Comparison of ENCODE assay signal across 26 cellular contexts in genomic region chr11:44959064-44959463, GRCh38. TPM values are rescaled to one million over a fixed set of nuclear protein-coding genes. Genes with fewer than 3 reads are reported as not detected.
DNase-seq lines count a peak whose midpoint lies in the region; ATAC-seq and TF ChIP-seq lines count a peak whose summit lies in the region.
"Had no signal": no experiment of that assay in that cellular context is flagged by ENCODE, and none has a peak within 500 bp of the region (broad histone marks: within the 10 kb centered on the region; RNA-seq: fewer than 3 reads in every experiment).

No MANE protein-coding gene starts in this region.

- H3K36me3 Mint-ChIP-seq in glutamatergic neuron (ENCODE audit: unreplicated experiment) (no peaks in the 10 kb centered on the region), osteocyte (ENCODE audit: unreplicated experiment) (no peaks in the 10 kb centered on the region)
- no peaks in the 10 kb centered on the region for H3K36me3 Mint-ChIP-seq in stimulated activated naive B cell treated with anti-CD40 and anti-IgM and Interleukin-4, amounts not matched to agents 10 μg/mL and 1 μg/mL and 100 μg/mL, for 72 hours
- H3K36me3 Mint-ChIP-seq: CD8-positive, alpha-beta T cell had no signal

- TF ChIP-seq CTCF in WERI-Rb-1 (IDR thresholded peaks at IDR 0.05; ENCODE audit: low read depth, low read length), result no peak
- TF ChIP-seq CTCF in glutamatergic neuron (IDR thresholded peaks at IDR 0.05; ENCODE audit: partially characterized antibody, unreplicated experiment), result no peak
- no peak for TF ChIP-seq CTCF in osteocyte (IDR thresholded peaks at IDR 0.05)

- H3K4me3 ChIP-seq in BLaER1 (no peak overlapping the region), WERI-Rb-1 (ENCODE audit: low read depth, low read length) (no peak overlapping the region)
- H3K4me3 ChIP-seq: GM23338, HAP-1, SK-N-MC had no signal

- ATAC-seq in stimulated activated naive B cell treated with anti-CD40 and anti-IgM and Interleukin-4, amounts not matched to agents 10 μg/mL and 1 μg/mL and 100 μg/mL, for 72 hours (replicated peaks), result no peak
- ATAC-seq in GM21825 (IDR thresholded peaks at IDR 0.05; ENCODE audit: unreplicated experiment), result no peak
- ATAC-seq: CD8-positive, alpha-beta T cell had no signal

- H3K4me1 ChIP-seq in BLaER1, result peaks cover 97% of the 10 kb centered on the region

- H3K36me3 ChIP-seq in BLaER1 (no peaks in the 10 kb centered on the region), WERI-Rb-1 (no peaks in the 10 kb centered on the region; the same call in 1 of the 2 replicates)
- H3K36me3 ChIP-seq: HAP-1 had no signal

- peak overlapping the region; percentile 77 for H3K4me2 ChIP-seq in BLaER1
- H3K4me2 ChIP-seq: KMS-11 had no signal

- H3K27me3 Mint-ChIP-seq in glutamatergic neuron (ENCODE audit: unreplicated experiment) (peaks cover 4% of the 10 kb centered on the region), osteocyte (ENCODE audit: unreplicated experiment) (no peaks in the 10 kb centered on the region)
- no peaks in the 10 kb centered on the region for H3K27me3 Mint-ChIP-seq in stimulated activated naive B cell treated with anti-CD40 and anti-IgM and Interleukin-4, amounts not matched to agents 10 μg/mL and 1 μg/mL and 100 μg/mL, for 72 hours

- no peak for DNase-seq in WERI-Rb-1
- DNase-seq in glutamatergic neuron, result no peak
- no peak for DNase-seq in stimulated activated naive B cell treated with anti-CD40 and anti-IgM and Interleukin-4, amounts not matched to agents 10 μg/mL and 1 μg/mL and 100 μg/mL, for 72 hours
- no peak for DNase-seq in AG08396 (ENCODE audit: low spot score)
- DNase-seq in osteocyte (ENCODE audit: extremely low spot score, unreplicated experiment), result no peak
- DNase-seq: AML-193; Caco-2; CD8-positive, alpha-beta T cell; DMS79 treated with DMSO at 0.1 percent for 48 hours; HFFc6; IMR-90; MM.1S; NCI-H1048; NCI-H187; NCI-H2081 treated with DMSO at 0.1 percent for 48 hours; NCI-H2171; NCI-H226; NCI-H510A; SIG-M5 had no signal

- H3K4me1 Mint-ChIP-seq in glutamatergic neuron (ENCODE audit: low read depth, unreplicated experiment) (peaks cover 56% of the 10 kb centered on the region), osteocyte (ENCODE audit: unreplicated experiment) (peaks cover 18% of the 10 kb centered on the region)
- H3K4me1 Mint-ChIP-seq in stimulated activated naive B cell treated with anti-CD40 and anti-IgM and Interleukin-4, amounts not matched to agents 10 μg/mL and 1 μg/mL and 100 μg/mL, for 72 hours, result peaks cover 17 to 28% of the 10 kb centered on the region in 2 donors

- no peak overlapping the region for H3K4me3 Mint-ChIP-seq in glutamatergic neuron (ENCODE audit: unreplicated experiment)
- H3K4me3 Mint-ChIP-seq in stimulated activated naive B cell treated with anti-CD40 and anti-IgM and Interleukin-4, amounts not matched to agents 10 μg/mL and 1 μg/mL and 100 μg/mL, for 72 hours, result no peak overlapping the region
- no peak overlapping the region for H3K4me3 Mint-ChIP-seq in osteocyte (ENCODE audit: unreplicated experiment)
- H3K4me3 Mint-ChIP-seq: CD8-positive, alpha-beta T cell; GM23338; HFFc6 had no signal

- no peaks in the 10 kb centered on the region for H4K20me1 ChIP-seq in BLaER1

- H3K27me3 ChIP-seq in BLaER1, result no peaks in the 10 kb centered on the region
- no peaks in the 10 kb centered on the region for H3K27me3 ChIP-seq in WERI-Rb-1 (ENCODE audit: insufficient read depth, low read depth, severe bottlenecking)

- H3K9me3 Mint-ChIP-seq in glutamatergic neuron (ENCODE audit: unreplicated experiment), result peaks cover 12% of the 10 kb centered on the region
- no peaks in the 10 kb centered on the region for H3K9me3 Mint-ChIP-seq in stimulated activated naive B cell treated with anti-CD40 and anti-IgM and Interleukin-4, amounts not matched to agents 10 μg/mL and 1 μg/mL and 100 μg/mL, for 72 hours
- no peaks in the 10 kb centered on the region for H3K9me3 Mint-ChIP-seq in osteocyte (ENCODE audit: unreplicated experiment)
- H3K9me3 Mint-ChIP-seq: CD8-positive, alpha-beta T cell; GM23338; HFFc6 had no signal

- H3K9ac ChIP-seq in BLaER1, result no peak overlapping the region
- H3K9ac ChIP-seq: KMS-11 had no signal

- H3K27ac ChIP-seq in BLaER1 (peak overlapping the region; percentile 47; the same call in 1 of the 2 replicates), WERI-Rb-1 (peak overlapping the region; percentile 94)
- H3K27ac ChIP-seq: C4-2B, KMS-11, SK-N-MC had no signal

- H3K9me3 ChIP-seq in BLaER1 (no peaks in the 10 kb centered on the region), WERI-Rb-1 (ENCODE audit: severe bottlenecking) (no peaks in the 10 kb centered on the region)
- H3K9me3 ChIP-seq: Caco-2, HAP-1 had no signal

- H3K27ac Mint-ChIP-seq in glutamatergic neuron (ENCODE audit: unreplicated experiment), result peak overlapping the region; percentile 59
- H3K27ac Mint-ChIP-seq in stimulated activated naive B cell treated with anti-CD40 and anti-IgM and Interleukin-4, amounts not matched to agents 10 μg/mL and 1 μg/mL and 100 μg/mL, for 72 hours, result peak overlapping the region; percentile 9
- H3K27ac Mint-ChIP-seq in osteocyte (ENCODE audit: unreplicated experiment), result no peak overlapping the region
- H3K27ac Mint-ChIP-seq: CD8-positive, alpha-beta T cell; HFFc6 had no signal

RNA-seq across cellular contexts. Expression of gene TP53I11, which starts 8.4 kb away (rescaled TPM):
- total RNA-seq in glutamatergic neuron (ENCODE audit: unreplicated experiment) (420 TPM), osteocyte (137 and 159 TPM in 2 replicates)
